Comparison of ENCODE assay signal across 21 cellular contexts in genomic region chr11:13836666-13837065, GRCh38.
DNase-seq lines count a peak whose midpoint lies in the region; ATAC-seq, FAIRE-seq and TF ChIP-seq lines count a peak whose summit lies in the region.
"Had no signal": no experiment of that assay in that cellular context is flagged by ENCODE, and none has a peak within 500 bp of the region (broad histone marks: within the 10 kb centered on the region; RNA-seq: fewer than 3 reads in every experiment).

No MANE protein-coding gene starts in this region.

- H3K4me2 ChIP-seq in astrocyte (ENCODE audit: low read length) = peak overlapping the region; percentile 57
- H3K4me2 ChIP-seq: A549 had no signal

- H3K4me3 ChIP-seq in astrocyte (ENCODE audit: insufficient read depth, low read depth, low read length) (no peak overlapping the region), mucosa of descending colon (no peak overlapping the region)
- H3K4me3 ChIP-seq: A549, GM23248 had no signal

- no peaks in the 10 kb centered on the region for H3K36me3 Mint-ChIP-seq in activated naive CD8-positive, alpha-beta T cell
- H3K36me3 Mint-ChIP-seq in activated naive CD8-positive, alpha-beta T cell treated with anti-CD3 and anti-CD28 coated beads, Interleukin-2, amount 50 U/mL, for 24 hours (ENCODE audit: low read depth) = no peaks in the 10 kb centered on the region
- H3K36me3 Mint-ChIP-seq in astrocyte (ENCODE audit: low read depth, unreplicated experiment) = no peaks in the 10 kb centered on the region
- H3K36me3 Mint-ChIP-seq: CD4-positive, alpha-beta memory T cell had no signal

- H3K27me3 ChIP-seq in astrocyte (ENCODE audit: insufficient read depth, low read length) = no peaks in the 10 kb centered on the region

- no peaks in the 10 kb centered on the region for H4K20me1 ChIP-seq in astrocyte (ENCODE audit: insufficient read depth, low read length)

- peak overlapping the region; percentile 24 for H3K4me3 Mint-ChIP-seq in activated naive CD8-positive, alpha-beta T cell
- H3K4me3 Mint-ChIP-seq in activated naive CD8-positive, alpha-beta T cell treated with anti-CD3 and anti-CD28 coated beads, Interleukin-2, amount 50 U/mL, for 24 hours = no peak overlapping the region
- H3K4me3 Mint-ChIP-seq in astrocyte (ENCODE audit: unreplicated experiment) = no peak overlapping the region
- H3K4me3 Mint-ChIP-seq: CD4-positive, alpha-beta memory T cell; H9; HFFc6 had no signal

- no peak for ATAC-seq in activated naive CD8-positive, alpha-beta T cell treated with anti-CD3 and anti-CD28 coated beads, Interleukin-2, amount 50 U/mL, for 24 hours
- ATAC-seq in mucosa of descending colon (peak; percentile 45), HG02970 (IDR thresholded peaks at IDR 0.05; ENCODE audit: low FRiP score, unreplicated experiment) (no peak)
- ATAC-seq: A549 had no signal

- H3K27me3 Mint-ChIP-seq in activated naive CD8-positive, alpha-beta T cell = no peaks in the 10 kb centered on the region
- H3K27me3 Mint-ChIP-seq in activated naive CD8-positive, alpha-beta T cell treated with anti-CD3 and anti-CD28 coated beads, Interleukin-2, amount 50 U/mL, for 24 hours = no peaks in the 10 kb centered on the region
- peaks cover 5% of the 10 kb centered on the region for H3K27me3 Mint-ChIP-seq in astrocyte (ENCODE audit: low read depth, unreplicated experiment)

- intact Hi-C loops in mucosa of descending colon (cut with DNase I, micrococcal nuclease) = no loop called here

- H3K9ac ChIP-seq in astrocyte (ENCODE audit: low read length) = no peak overlapping the region
- H3K9ac ChIP-seq: GM23248 had no signal

- no peaks in the 10 kb centered on the region for H3K9me3 Mint-ChIP-seq in activated naive CD8-positive, alpha-beta T cell (ENCODE audit: low read depth)
- H3K9me3 Mint-ChIP-seq in activated naive CD8-positive, alpha-beta T cell treated with anti-CD3 and anti-CD28 coated beads, Interleukin-2, amount 50 U/mL, for 24 hours = no peaks in the 10 kb centered on the region
- H3K9me3 Mint-ChIP-seq in astrocyte (ENCODE audit: unreplicated experiment) = no peaks in the 10 kb centered on the region

- DNase-seq in activated naive CD8-positive, alpha-beta T cell treated with anti-CD3 and anti-CD28 coated beads, Interleukin-2, amount 50 U/mL, for 24 hours = no peak
- DNase-seq in M059J (ENCODE audit: low read depth) (peak; percentile 56), astrocyte (ENCODE audit: low read depth) (no peak), mucosa of descending colon (no peak), H4 (ENCODE audit: low spot score) (no peak), G401 (ENCODE audit: low spot score) (no peak)
- DNase-seq: C1 segment of cervical spinal cord; CD4-positive, alpha-beta memory T cell; COR-L47; DMS153; DND-41; GF-D8; H9; HFFc6 had no signal

- H3K9me3 ChIP-seq in astrocyte (ENCODE audit: insufficient read depth, low read depth, low read length) = no peaks in the 10 kb centered on the region
- no peaks in the 10 kb centered on the region for H3K9me3 ChIP-seq in mucosa of descending colon
- H3K9me3 ChIP-seq: A549 had no signal

- H3K4me1 ChIP-seq in astrocyte (ENCODE audit: insufficient read depth, low read length) (peaks cover 8% of the 10 kb centered on the region), mucosa of descending colon (ENCODE audit: low read depth) (no peaks in the 10 kb centered on the region)
- H3K4me1 ChIP-seq: A549 had no signal

- H3K36me3 ChIP-seq in astrocyte (ENCODE audit: insufficient read depth, low read length) (no peaks in the 10 kb centered on the region), mucosa of descending colon (ENCODE audit: low read depth) (no peaks in the 10 kb centered on the region)

- peaks cover 25% of the 10 kb centered on the region for H3K4me1 Mint-ChIP-seq in activated naive CD8-positive, alpha-beta T cell (ENCODE audit: low read depth)
- peaks cover 16% of the 10 kb centered on the region for H3K4me1 Mint-ChIP-seq in activated naive CD8-positive, alpha-beta T cell treated with anti-CD3 and anti-CD28 coated beads, Interleukin-2, amount 50 U/mL, for 24 hours
- no peaks in the 10 kb centered on the region for H3K4me1 Mint-ChIP-seq in astrocyte (ENCODE audit: low read depth, unreplicated experiment)

- in situ Hi-C loops in G401 (cut with HindIII; ENCODE audit: low sequenced_read_pairs) = no loop called here

- no peak overlapping the region for H3K27ac Mint-ChIP-seq in activated naive CD8-positive, alpha-beta T cell
- no peak overlapping the region for H3K27ac Mint-ChIP-seq in activated naive CD8-positive, alpha-beta T cell treated with anti-CD3 and anti-CD28 coated beads, Interleukin-2, amount 50 U/mL, for 24 hours
- no peak overlapping the region for H3K27ac Mint-ChIP-seq in astrocyte (ENCODE audit: unreplicated experiment)
- H3K27ac Mint-ChIP-seq: HFFc6 had no signal

- H2AFZ ChIP-seq in astrocyte (ENCODE audit: low read depth, low read length) = no peak overlapping the region
- H2AFZ ChIP-seq: GM23248 had no signal

- FAIRE-seq in astrocyte (lab: Jason Lieb, UNC) = no peak
- FAIRE-seq: A549, GM12891, H1 had no signal

- no peaks in the 10 kb centered on the region for H3K79me2 ChIP-seq in astrocyte (ENCODE audit: insufficient read depth, low read length)

- no peak overlapping the region for H3K27ac ChIP-seq in astrocyte (ENCODE audit: low read depth, low read length)
- H3K27ac ChIP-seq: 22Rv1, A549, GM23248 had no signal

- TF ChIP-seq CTCF in astrocyte (IDR thresholded peaks at IDR 0.05; ENCODE audit: insufficient read depth, low read depth, low read length) (no peak), mucosa of descending colon (IDR thresholded peaks at IDR 0.05) (no peak)
